33 cellular contexts compared by ENCODE assay signal in genomic region chr18:30444544-30444943, GRCh38.
"Had no signal": no experiment of that assay in that cellular context is flagged by ENCODE, and none has a peak within 500 bp of the region (broad histone marks: within the 10 kb centered on the region; RNA-seq: fewer than 3 reads in every experiment).

No MANE protein-coding gene starts in this region.

- H3K4me1 ChIP-seq: adrenal gland, ascending aorta, body of pancreas, breast epithelium had no signal

- H3K27ac ChIP-seq: adrenal gland, ascending aorta, body of pancreas, brain microvascular endothelial cell, breast epithelium, cardiac muscle cell had no signal

- H3K4me3 ChIP-seq: adrenal gland, ascending aorta, body of pancreas, breast epithelium, cardiac muscle cell had no signal

- DNase-seq: activated effector memory CD4-positive, alpha-beta T cell treated with anti-CD3 and anti-CD28 coated beads, Interleukin-2, amount 50 U/mL, for 16 hours; activated effector memory CD4-positive, alpha-beta T cell treated with Interleukin-2 at 50 U/mL for 16 hours; activated gamma-delta T cell; activated gamma-delta T cell treated with Interleukin-2 at 50 U/mL for 16 hours; activated naive CD4-positive, alpha-beta T cell; activated naive CD4-positive, alpha-beta T cell treated with anti-CD3 and anti-CD28 coated beads for 36 hours; activated naive CD4-positive, alpha-beta T cell treated with anti-CD3 and anti-CD28 coated beads, Interleukin-2, amount 10 ng/mL, durations not matched to agents 7 days and 5 days; activated naive CD4-positive, alpha-beta T cell treated with anti-CD3 and anti-CD28 coated beads, Interleukin-2, amount 50 U/mL, for 16 hours; activated naive CD4-positive, alpha-beta T cell treated with Interleukin-2 at 50 U/mL for 16 hours; activated naive CD8-positive, alpha-beta T cell treated with anti-CD3 and anti-CD28 coated beads for 36 hours; activated naive CD8-positive, alpha-beta T cell treated with anti-CD3 and anti-CD28 coated beads, Interleukin-2, amount 10 ng/mL, durations not matched to agents 7 days and 5 days; activated naive CD8-positive, alpha-beta T cell treated with anti-CD3 and anti-CD28 coated beads, Interleukin-2, amount 50 U/mL, for 24 hours; activated T-cell treated with anti-CD3 and anti-CD28 coated beads, Interleukin-2, amount 50 U/mL, for 24 hours; activated T-cell treated with anti-CD3 and anti-CD28 coated beads, Interleukin-2, amount 50 U/mL, for 4 hours; activated T-cell treated with anti-CD3 and anti-CD28 coated beads, Interleukin-2, amount 50 U/mL, for 48 hours; activated T-cell treated with anti-CD3 and anti-CD28 coated beads, Interleukin-2, amount 50 U/mL, for 72 hours; adrenal gland; amniotic stem cell; amygdala; anterior cingulate cortex; aorta; body of pancreas; brain microvascular endothelial cell; caudate nucleus; central memory CD4-positive, alpha-beta T cell; cerebellar nuclear complex had no signal

- H3K9me3 ChIP-seq: adrenal gland, ascending aorta, body of pancreas, breast epithelium had no signal

- ATAC-seq: activated naive CD4-positive, alpha-beta T cell treated with anti-CD3 and anti-CD28 coated beads, Interleukin-2, amount 50 U/mL, for 72 hours; activated naive CD8-positive, alpha-beta T cell treated with anti-CD3 and anti-CD28 coated beads, Interleukin-2, amount 50 U/mL, for 24 hours; activated T-cell treated with anti-CD3 and anti-CD28 coated beads, Interleukin-2, amount 50 U/mL, for 4 hours; activated T-cell treated with anti-CD3 and anti-CD28 coated beads, Interleukin-2, amount 50 U/mL, for 72 hours; activated T-helper 17 cell treated with anti-CD3 and anti-CD28 coated beads, Interleukin-2, amount 50 U/mL, for 72 hours; body of pancreas had no signal

- H3K27me3 ChIP-seq: adrenal gland, ascending aorta, body of pancreas, brain microvascular endothelial cell, breast epithelium, cardiac muscle cell had no signal

- H3K36me3 ChIP-seq: adrenal gland, ascending aorta, brain microvascular endothelial cell, breast epithelium, cardiac muscle cell had no signal

- FAIRE-seq: astrocyte, bronchial epithelial cell had no signal
